Comparison of ENCODE assay signal across 22 cellular contexts in the genomic region with DNA sequence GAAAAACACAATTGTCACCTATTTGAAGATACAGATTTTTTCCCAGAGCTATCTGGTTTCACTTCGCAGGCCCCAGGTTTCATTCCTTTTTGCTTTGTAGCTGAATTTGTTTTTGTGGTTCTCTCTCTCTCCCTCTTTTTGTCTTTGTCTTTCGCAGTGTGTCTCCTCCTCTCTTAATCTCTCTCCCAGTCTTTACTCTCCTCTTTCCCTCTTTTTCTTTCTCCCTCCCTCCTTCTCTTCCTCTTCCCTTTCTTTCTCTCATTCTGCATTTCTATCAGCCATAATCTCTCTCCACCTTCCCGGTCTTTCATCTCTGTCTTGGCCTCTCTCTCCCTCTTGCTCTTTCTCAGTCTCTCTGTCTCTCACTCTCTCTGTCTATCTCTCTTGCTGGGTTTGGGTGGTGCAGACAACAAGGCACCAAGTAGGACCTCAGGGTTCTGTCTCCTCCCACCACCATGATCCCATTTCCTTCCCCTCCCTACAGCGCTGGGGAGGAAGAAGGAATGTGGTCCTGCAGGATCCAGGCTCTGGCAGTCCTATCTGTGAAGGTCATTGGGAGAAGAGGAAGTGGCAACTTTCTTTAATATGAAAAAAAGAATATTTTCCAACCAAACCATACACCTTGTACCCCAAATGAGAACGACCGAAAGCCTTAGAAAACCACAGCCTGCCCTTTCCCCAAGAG.
A peak's percentile ranks its signal among the peaks of the same experiment; 100 is the strongest.
DNase-seq lines count a peak whose midpoint lies in the region; ATAC-seq and TF ChIP-seq lines count a peak whose summit lies in the region.
"Had no signal": no experiment of that assay in that cellular context is flagged by ENCODE, and none has a peak within 500 bp of the region (broad histone marks: within the 10 kb centered on the region; RNA-seq: fewer than 3 reads in every experiment).

No MANE protein-coding gene starts in this region.

- peaks cover 14% of the 10 kb centered on the region for H3K4me1 ChIP-seq in Caco-2
- H3K4me1 ChIP-seq in MM.1S (ENCODE audit: low read length): peaks cover 14% of the 10 kb centered on the region
- H3K4me1 ChIP-seq in endodermal cell (ENCODE audit: control insufficient read depth, insufficient read depth, low read length): no peaks in the 10 kb centered on the region
- H3K4me1 ChIP-seq: BLaER1, Peyer's patch, vagina had no signal

- peak overlapping the region; percentile 7 for H2AFZ ChIP-seq in MM.1S (ENCODE audit: low read length)

- CTCF ChIA-PET in Caco-2 (lab: Charles Lee): no interaction called here

- H3K27ac Mint-ChIP-seq in Caco-2 (ENCODE audit: unreplicated experiment): peak overlapping the region; percentile 69
- peak overlapping the region; percentile 2 for H3K27ac Mint-ChIP-seq in endodermal cell
- H3K27ac Mint-ChIP-seq in mesothelial cell of epicardium: peak overlapping the region; percentile 90
- H3K27ac Mint-ChIP-seq: activated CD4-positive, alpha-beta T cell treated with anti-CD3 and anti-CD28 coated beads, Interleukin-2, amount 10 ng/mL, durations not matched to agents 24 days and 14 days; activated CD8-positive, alpha-beta memory T cell treated with anti-CD3 and anti-CD28 coated beads, Interleukin-2, amount 10 ng/mL, durations not matched to agents 7 days and 5 days; activated T-helper 1 cell treated with anti-CD3 and anti-CD28 coated beads, Interleukin-12 subunit alpha, Interleukin-12 subunit beta, Interleukin-2, Interleukin-4 antibody, amounts not matched to agents 30 ng/mL and 10 ng/mL and 1 ng/mL, durations not matched to agents 14 hours and 24 hours and 36 hours; naive thymus-derived CD8-positive, alpha-beta T cell had no signal

- H3K27ac ChIP-seq in MM.1S (ENCODE audit: low read length): peak overlapping the region; percentile 27; the same call in 1 of the 2 replicates
- H3K27ac ChIP-seq in endodermal cell (ENCODE audit: low read depth, low read length): no peak overlapping the region
- H3K27ac ChIP-seq: BLaER1, Peyer's patch, vagina had no signal

- H3K27me3 Mint-ChIP-seq in Caco-2 (ENCODE audit: insufficient read depth, unreplicated experiment): no peaks in the 10 kb centered on the region
- H3K27me3 Mint-ChIP-seq in endodermal cell (ENCODE audit: insufficient read depth): peaks cover 3% of the 10 kb centered on the region
- H3K27me3 Mint-ChIP-seq in mesothelial cell of epicardium (ENCODE audit: low read depth): no peaks in the 10 kb centered on the region
- H3K27me3 Mint-ChIP-seq: activated CD4-positive, alpha-beta T cell treated with anti-CD3 and anti-CD28 coated beads, Interleukin-2, amount 10 ng/mL, durations not matched to agents 24 days and 14 days had no signal

- no peaks in the 10 kb centered on the region for H4K20me1 ChIP-seq in MM.1S (ENCODE audit: insufficient read depth, low read length)
- H4K20me1 ChIP-seq: BLaER1 had no signal

- H3K27me3 ChIP-seq in Caco-2 (replicated peaks; ENCODE audit: control insufficient read depth, insufficient read depth, low read length) (no peaks in the 10 kb centered on the region), MM.1S (replicated peaks; ENCODE audit: insufficient read depth, low read length) (no peaks in the 10 kb centered on the region), endodermal cell (ENCODE audit: control insufficient read depth, insufficient read depth, low read length, poor library complexity, severe bottlenecking) (no peaks in the 10 kb centered on the region)
- H3K27me3 ChIP-seq: BLaER1, Peyer's patch, vagina had no signal

- no peaks in the 10 kb centered on the region for H3K9me2 ChIP-seq in MM.1S (replicated peaks; ENCODE audit: insufficient read depth, low read length)

- peaks cover 9% of the 10 kb centered on the region for H3K4me1 Mint-ChIP-seq in Caco-2 (ENCODE audit: low read depth, unreplicated experiment)
- peaks cover 5% of the 10 kb centered on the region for H3K4me1 Mint-ChIP-seq in endodermal cell
- H3K4me1 Mint-ChIP-seq in mesothelial cell of epicardium: peaks cover 9% of the 10 kb centered on the region
- H3K4me1 Mint-ChIP-seq: activated CD4-positive, alpha-beta T cell treated with anti-CD3 and anti-CD28 coated beads, Interleukin-2, amount 10 ng/mL, durations not matched to agents 24 days and 14 days; activated CD8-positive, alpha-beta memory T cell treated with anti-CD3 and anti-CD28 coated beads, Interleukin-2, amount 10 ng/mL, durations not matched to agents 7 days and 5 days; central memory CD8-positive, alpha-beta T cell had no signal

- no peak overlapping the region for H3K4me3 ChIP-seq in Caco-2 (ENCODE audit: low read depth, low read length)
- H3K4me3 ChIP-seq in MM.1S (ENCODE audit: low read length): no peak overlapping the region
- H3K4me3 ChIP-seq in endodermal cell (ENCODE audit: low read length): no peak overlapping the region
- H3K4me3 ChIP-seq: BLaER1, Peyer's patch, vagina had no signal

- no peak overlapping the region for H3K9ac ChIP-seq in MM.1S (ENCODE audit: low read length)
- H3K9ac ChIP-seq in endodermal cell (ENCODE audit: extremely low read depth, low read length, poor library complexity, severe bottlenecking): no peak overlapping the region
- H3K9ac ChIP-seq: BLaER1 had no signal

- DNase-seq in Caco-2: peak; percentile 67 to 79
- DNase-seq in MM.1S: no peak
- DNase-seq in endodermal cell: peak; percentile 68
- DNase-seq in mesothelial cell of epicardium (ENCODE audit: low spot score in 2 of 2, unreplicated experiment in 2 of 2): no peak
- DNase-seq in NCI-H2171 (lab: John Stamatoyannopoulos, UW): no peak
- DNase-seq in SW 1271 (lab: John Stamatoyannopoulos, UW): no peak
- DNase-seq: activated CD4-positive, alpha-beta T cell treated with anti-CD3 and anti-CD28 coated beads, Interleukin-2, amount 10 ng/mL, durations not matched to agents 24 days and 14 days; activated CD8-positive, alpha-beta memory T cell treated with anti-CD3 and anti-CD28 coated beads, Interleukin-2, amount 10 ng/mL, durations not matched to agents 7 days and 5 days; activated naive CD4-positive, alpha-beta T cell treated with anti-CD3 and anti-CD28 coated beads, Interleukin-2, amount 50 U/mL, for 16 hours; aorta; foreskin fibroblast; naive thymus-derived CD8-positive, alpha-beta T cell; Peyer's patch; right cardiac atrium; stimulated activated CD4-positive, alpha-beta T cell treated with anti-CD3 and anti-CD28 coated beads, Interleukin-15, amount 100 ng/mL, for 24 hours; T-helper 2 cell had no signal

- H3F3A ChIP-seq in MM.1S (ENCODE audit: insufficient read depth, low read length): no peaks in the 10 kb centered on the region

- H3K9me3 ChIP-seq in Caco-2: peaks cover 7% of the 10 kb centered on the region
- H3K9me3 ChIP-seq in MM.1S (replicated peaks; ENCODE audit: insufficient read depth, low read length): no peaks in the 10 kb centered on the region
- H3K9me3 ChIP-seq in endodermal cell (ENCODE audit: control insufficient read depth, low read length): peaks cover 5% of the 10 kb centered on the region

- H3K36me3 Mint-ChIP-seq in Caco-2 (ENCODE audit: insufficient read depth, unreplicated experiment): peaks cover 2% of the 10 kb centered on the region
- no peaks in the 10 kb centered on the region for H3K36me3 Mint-ChIP-seq in endodermal cell (ENCODE audit: low read depth)
- H3K36me3 Mint-ChIP-seq in mesothelial cell of epicardium: peaks cover 7% of the 10 kb centered on the region
- H3K36me3 Mint-ChIP-seq: activated CD8-positive, alpha-beta memory T cell treated with anti-CD3 and anti-CD28 coated beads, Interleukin-2, amount 10 ng/mL, durations not matched to agents 7 days and 5 days had no signal

- 82 to 85% methylated on average over 4 to 5 of the region's 6 CpGs for WGBS in endodermal cell (ENCODE audit: insufficient coverage in 1 of 2, insufficient read length in 1 of 2), 2 experiments

- intact Hi-C loops in Caco-2 (cut with micrococcal nuclease; ENCODE audit: unreplicated experiment): no loop called here

- H3K36me3 ChIP-seq in Caco-2 (ENCODE audit: control insufficient read depth, insufficient read depth, low read length) (no peaks in the 10 kb centered on the region), MM.1S (replicated peaks; ENCODE audit: insufficient read depth, low read length) (no peaks in the 10 kb centered on the region), endodermal cell (ENCODE audit: control insufficient read depth, insufficient read depth, low read length) (no peaks in the 10 kb centered on the region)
- H3K36me3 ChIP-seq: BLaER1, Peyer's patch, vagina had no signal

- BruUV-seq in Caco-2 (replicated peaks; lab: Mats Ljungman, UMichigan): no TSS peak

- H3K9me3 Mint-ChIP-seq in Caco-2 (ENCODE audit: unreplicated experiment) (peaks cover 8% of the 10 kb centered on the region), endodermal cell (peaks cover 8% of the 10 kb centered on the region), mesothelial cell of epicardium (peaks cover 9% of the 10 kb centered on the region)

- no peak for TF ChIP-seq CTCF in Caco-2 (IDR thresholded peaks at IDR 0.05; ENCODE audit: insufficient read depth in 1 of 2, low read depth in 1 of 2, low read length in 1 of 2, severe bottlenecking in 1 of 2, unreplicated experiment in 1 of 2)
- TF ChIP-seq CTCF in MM.1S (IDR thresholded peaks at IDR 0.05; ENCODE audit: low read length): no peak
- TF ChIP-seq CTCF in endodermal cell (conservative IDR thresholded peaks at IDR 0.05): no peak
- no peak for TF ChIP-seq CTCF in mesothelial cell of epicardium (IDR thresholded peaks at IDR 0.05; ENCODE audit: unreplicated experiment)

- ATAC-seq in GM21717 (IDR thresholded peaks at IDR 0.05; ENCODE audit: unreplicated experiment) (no peak), GM18511 (IDR thresholded peaks at IDR 0.05; ENCODE audit: unreplicated experiment) (no peak)
- ATAC-seq: activated CD8-positive, alpha-beta memory T cell treated with anti-CD3 and anti-CD28 coated beads, Interleukin-2, amount 10 ng/mL, durations not matched to agents 7 days and 5 days; naive thymus-derived CD8-positive, alpha-beta T cell had no signal

- H3K4me3 Mint-ChIP-seq in Caco-2 (ENCODE audit: unreplicated experiment) (no peak overlapping the region), endodermal cell (no peak overlapping the region), mesothelial cell of epicardium (no peak overlapping the region)
- H3K4me3 Mint-ChIP-seq: activated CD4-positive, alpha-beta T cell treated with anti-CD3 and anti-CD28 coated beads, Interleukin-2, amount 10 ng/mL, durations not matched to agents 24 days and 14 days; activated CD8-positive, alpha-beta memory T cell treated with anti-CD3 and anti-CD28 coated beads, Interleukin-2, amount 10 ng/mL, durations not matched to agents 7 days and 5 days; activated T-helper 1 cell treated with anti-CD3 and anti-CD28 coated beads, Interleukin-12 subunit alpha, Interleukin-12 subunit beta, Interleukin-2, Interleukin-4 antibody, amounts not matched to agents 30 ng/mL and 10 ng/mL and 1 ng/mL, durations not matched to agents 14 hours and 24 hours and 36 hours; central memory CD8-positive, alpha-beta T cell; naive thymus-derived CD8-positive, alpha-beta T cell had no signal

- peak overlapping the region; percentile 59 for H3K4me2 ChIP-seq in MM.1S (ENCODE audit: low read depth, low read length)
- H3K4me2 ChIP-seq: BLaER1 had no signal

- H3K79me2 ChIP-seq in MM.1S (ENCODE audit: low read length): no peaks in the 10 kb centered on the region

- POLR2A ChIA-PET in Caco-2 (lab: Charles Lee): no interaction called here

Comparison
In these comparisons a context has a peak if more than half of its experiments do, and no peak if none do; other contexts are left out.
1. DNase-seq: peak in Caco-2 (2 of 2) and endodermal cell (single experiment); none in MM.1S (single experiment), mesothelial cell of epicardium (0 of 2), NCI-H2171 (single experiment) and SW 1271 (0 of 2).
2. H3K27ac Mint-ChIP-seq: peak in every context shown above with its lines; median percentile 90 in mesothelial cell of epicardium; 69 in Caco-2; 2 in endodermal cell.